In the genomic region with DNA sequence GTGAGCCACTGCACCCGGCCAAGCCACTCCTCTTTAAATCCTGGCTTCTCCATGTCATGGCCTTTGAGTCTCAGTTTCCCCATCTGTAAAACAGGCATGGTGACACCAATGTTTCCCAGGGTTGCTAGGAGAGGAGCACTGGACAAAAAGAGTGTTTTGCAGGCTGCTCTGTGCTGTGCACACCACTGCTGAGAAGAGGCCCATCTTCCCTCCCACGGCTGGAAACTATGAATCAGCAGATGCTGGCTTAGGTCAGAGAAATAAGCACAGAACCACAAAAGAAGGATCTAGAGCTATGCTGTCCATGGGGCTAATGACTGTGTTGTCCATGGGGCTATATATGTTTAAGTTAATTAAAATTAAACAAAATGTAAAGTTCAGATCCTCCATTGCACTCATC, we compare ENCODE assay signal across 9 cellular contexts.
DNase-seq lines count a peak whose midpoint lies in the region; ATAC-seq lines count a peak whose summit lies in the region.
"Had no signal": no experiment of that assay in that cellular context is flagged by ENCODE, and none has a peak within 500 bp of the region (broad histone marks: within the 10 kb centered on the region; RNA-seq: fewer than 3 reads in every experiment).

No MANE protein-coding gene starts in this region.

- peak; percentile 21 for DNase-seq in activated naive CD4-positive, alpha-beta T cell treated with Interleukin-2 at 50 U/mL for 16 hours
- no peak for DNase-seq in activated naive CD4-positive, alpha-beta T cell (lab: John Stamatoyannopoulos, UW)
- peak; percentile 73 for DNase-seq in activated CD4-positive, alpha-beta T cell treated with anti-CD3 and anti-CD28 coated beads for 48 hours
- DNase-seq in hepatic stellate cell (ENCODE audit: low spot score) (peak; percentile 70), stromal cell of bone marrow (ENCODE audit: low read depth) (peak; percentile 94)
- DNase-seq: activated CD4-positive, CD25-positive, alpha-beta regulatory T cell had no signal

- no peak for ATAC-seq in GM19397 (IDR thresholded peaks at IDR 0.05; ENCODE audit: unreplicated experiment)
- no peak for ATAC-seq in HG03469 (IDR thresholded peaks at IDR 0.05; ENCODE audit: unreplicated experiment)
- no peak for ATAC-seq in GM21786 (IDR thresholded peaks at IDR 0.05; ENCODE audit: unreplicated experiment)

Comparison
In these comparisons a context has a peak if more than half of its experiments do, and no peak if none do; other contexts are left out.
1. DNase-seq: peak in activated naive CD4-positive, alpha-beta T cell treated with Interleukin-2 at 50 U/mL for 16 hours (single experiment), activated CD4-positive, alpha-beta T cell treated with anti-CD3 and anti-CD28 coated beads for 48 hours (single experiment), hepatic stellate cell (single experiment) and stromal cell of bone marrow (single experiment); none in activated naive CD4-positive, alpha-beta T cell (0 of 4).